In the genomic region with DNA sequence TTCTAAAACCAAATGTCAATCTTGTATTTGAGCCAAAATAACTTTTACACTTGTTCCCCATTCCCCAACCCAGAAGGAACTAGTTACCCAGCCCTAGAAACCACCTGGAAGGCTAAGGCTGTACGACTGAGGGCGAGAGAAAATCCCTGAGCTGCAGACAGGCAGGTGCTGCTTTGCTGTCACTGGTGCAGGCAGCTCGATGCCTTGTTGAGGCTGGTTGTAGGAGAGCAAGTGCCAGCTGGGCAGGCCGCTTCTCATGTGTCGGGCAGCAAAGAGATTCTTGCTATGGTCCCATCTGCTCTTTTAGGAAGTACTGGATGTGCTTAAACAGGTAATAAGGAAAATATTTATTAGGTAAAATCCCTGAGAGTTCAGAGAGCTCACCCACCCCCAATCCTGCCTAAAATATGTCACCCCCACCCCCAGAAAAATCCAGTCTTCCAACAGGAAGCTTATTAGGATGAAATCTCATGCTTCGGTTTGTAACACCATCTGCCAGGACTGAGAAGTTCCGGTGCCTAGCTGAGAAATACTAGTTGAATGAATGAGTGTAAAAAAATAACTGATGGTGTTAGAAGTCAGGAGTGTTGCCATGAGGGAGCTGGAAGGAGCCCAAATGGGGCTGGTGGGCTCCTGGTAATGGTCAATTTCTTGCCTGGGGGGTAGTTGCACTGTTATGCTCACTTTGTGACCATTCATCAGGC, we compare ENCODE assay signal across 10 cellular contexts.
DNase-seq lines count a peak whose midpoint lies in the region; ATAC-seq lines count a peak whose summit lies in the region.
"Had no signal": no experiment of that assay in that cellular context is flagged by ENCODE, and none has a peak within 500 bp of the region (broad histone marks: within the 10 kb centered on the region; RNA-seq: fewer than 3 reads in every experiment).

No MANE protein-coding gene starts in this region.

- peaks cover 82% of the 10 kb centered on the region for H3K4me1 Mint-ChIP-seq in T-helper 2 cell treated with Interferon-gamma antibody and Interleukin-4, amounts not matched to agents 5 μg/mL and 100 μg/mL, for 36 hours (ENCODE audit: low read depth)
- H3K4me1 Mint-ChIP-seq in stimulated activated naive B cell treated with anti-CD40 and anti-IgM and Interleukin-4, amounts not matched to agents 10 μg/mL and 1 μg/mL and 100 μg/mL, for 72 hours = peaks cover 7 to 20% of the 10 kb centered on the region in 2 donors

- peak overlapping the region; percentile 76 for H3K4me3 Mint-ChIP-seq in T-helper 2 cell treated with Interferon-gamma antibody and Interleukin-4, amounts not matched to agents 5 μg/mL and 100 μg/mL, for 36 hours
- H3K4me3 Mint-ChIP-seq in stimulated activated naive B cell treated with anti-CD40 and anti-IgM and Interleukin-4, amounts not matched to agents 10 μg/mL and 1 μg/mL and 100 μg/mL, for 72 hours = no peak overlapping the region
- H3K4me3 Mint-ChIP-seq: IgD-negative memory B cell had no signal

- H3K27me3 Mint-ChIP-seq in T-helper 2 cell treated with Interferon-gamma antibody and Interleukin-4, amounts not matched to agents 5 μg/mL and 100 μg/mL, for 36 hours (ENCODE audit: low read depth) = no peaks in the 10 kb centered on the region
- H3K27me3 Mint-ChIP-seq in stimulated activated naive B cell treated with anti-CD40 and anti-IgM and Interleukin-4, amounts not matched to agents 10 μg/mL and 1 μg/mL and 100 μg/mL, for 72 hours = peaks cover 0 to 3% of the 10 kb centered on the region in 2 donors

- H3K36me3 Mint-ChIP-seq in T-helper 2 cell treated with Interferon-gamma antibody and Interleukin-4, amounts not matched to agents 5 μg/mL and 100 μg/mL, for 36 hours (ENCODE audit: low read depth) = peaks cover 17% of the 10 kb centered on the region
- no peaks in the 10 kb centered on the region for H3K36me3 Mint-ChIP-seq in stimulated activated naive B cell treated with anti-CD40 and anti-IgM and Interleukin-4, amounts not matched to agents 10 μg/mL and 1 μg/mL and 100 μg/mL, for 72 hours

- peak; percentile 4 for ATAC-seq in HG03565 (IDR thresholded peaks at IDR 0.05; ENCODE audit: unreplicated experiment)
- peak; percentile 16 to 37 for ATAC-seq in stimulated activated naive B cell treated with anti-CD40 and anti-IgM and Interleukin-4, amounts not matched to agents 10 μg/mL and 1 μg/mL and 100 μg/mL, for 72 hours (replicated peaks)
- ATAC-seq in HG02973 (IDR thresholded peaks at IDR 0.05; ENCODE audit: unreplicated experiment) = no peak

- DNase-seq in T-helper 2 cell treated with Interferon-gamma antibody and Interleukin-4, amounts not matched to agents 5 μg/mL and 100 μg/mL, for 36 hours (ENCODE audit: low spot score) = no peak
- no peak for DNase-seq in T-helper 2 cell
- DNase-seq in cerebellum (ENCODE audit: low spot score) = peak; percentile 81
- DNase-seq in stimulated activated naive B cell treated with anti-CD40 and anti-IgM and Interleukin-4, amounts not matched to agents 10 μg/mL and 1 μg/mL and 100 μg/mL, for 72 hours = no peak
- no peak for DNase-seq in NCI-H510A (lab: John Stamatoyannopoulos, UW)
- no peak for DNase-seq in activated CD4-positive, alpha-beta T cell treated with anti-CD3 and anti-CD28 coated beads, Interleukin-2, amount 50 U/mL, for 4 hours
- DNase-seq: activated CD8-positive, alpha-beta memory T cell treated with anti-CD3 and anti-CD28 coated beads for 24 hours had no signal

- no peaks in the 10 kb centered on the region for H3K9me3 Mint-ChIP-seq in T-helper 2 cell treated with Interferon-gamma antibody and Interleukin-4, amounts not matched to agents 5 μg/mL and 100 μg/mL, for 36 hours
- H3K9me3 Mint-ChIP-seq in stimulated activated naive B cell treated with anti-CD40 and anti-IgM and Interleukin-4, amounts not matched to agents 10 μg/mL and 1 μg/mL and 100 μg/mL, for 72 hours = no peaks in the 10 kb centered on the region
- H3K9me3 Mint-ChIP-seq: IgD-negative memory B cell had no signal

- peak overlapping the region; percentile 58 for H3K27ac Mint-ChIP-seq in T-helper 2 cell treated with Interferon-gamma antibody and Interleukin-4, amounts not matched to agents 5 μg/mL and 100 μg/mL, for 36 hours
- H3K27ac Mint-ChIP-seq in stimulated activated naive B cell treated with anti-CD40 and anti-IgM and Interleukin-4, amounts not matched to agents 10 μg/mL and 1 μg/mL and 100 μg/mL, for 72 hours = peak overlapping the region; percentile 53
